15 cellular contexts compared by ENCODE assay signal in genomic region chr3:98894791-98895576, GRCh38. TPM values are rescaled to one million over a fixed set of nuclear protein-coding genes. Genes with fewer than 3 reads are reported as not detected.
DNase-seq lines count a peak whose midpoint lies in the region; ATAC-seq and TF ChIP-seq lines count a peak whose summit lies in the region.
"Had no signal": no experiment of that assay in that cellular context is flagged by ENCODE, and none has a peak within 500 bp of the region (broad histone marks: within the 10 kb centered on the region; RNA-seq: fewer than 3 reads in every experiment).

No MANE protein-coding gene starts in this region.

- no peak overlapping the region for H2BK12ac ChIP-seq in neuronal stem cell (ENCODE audit: low read length)

- H3K14ac ChIP-seq in IMR-90 (replicated peaks; ENCODE audit: low read depth, low read length) = peak overlapping the region; percentile 31
- H3K14ac ChIP-seq in neuronal stem cell (ENCODE audit: low read length) = no peak overlapping the region

- H4K91ac ChIP-seq in IMR-90 (ENCODE audit: insufficient read depth, low read depth, low read length) (no peak overlapping the region), neuronal stem cell (ENCODE audit: low read depth, low read length, poor library complexity) (no peak overlapping the region)

- H3K4me3 ChIP-seq in ACC112 (ENCODE audit: low read depth, low read length) (peak overlapping the region; percentile 99), IMR-90 (ENCODE audit: insufficient read depth, low read depth, low read length) (no peak overlapping the region), brain microvascular endothelial cell (ENCODE audit: low read depth, low read length) (peak overlapping the region; percentile 94), neuronal stem cell (ENCODE audit: low read length in 2 of 2) (no peak overlapping the region)
- H3K4me3 ChIP-seq: GM12878 had no signal

- BruUV-seq in IMR-90 (replicated peaks; lab: Mats Ljungman, UMichigan) = no TSS peak

- H2AK5ac ChIP-seq in IMR-90 (ENCODE audit: low read depth, low read length) (no peak overlapping the region), neuronal stem cell (ENCODE audit: low read depth, low read length) (no peak overlapping the region)

- no peak for TF ChIP-seq RAD21 in IMR-90 (IDR thresholded peaks at IDR 0.05; ENCODE audit: low read length)

- DNase-seq in IMR-90 (no peak), brain microvascular endothelial cell (no peak), kidney tubule cell (ENCODE audit: low spot score) (peak; percentile 43), neuronal stem cell (ENCODE audit: low spot score) (no peak), NCI-H2196 treated with DMSO at 0.1 percent for 48 hours (lab: John Stamatoyannopoulos, UW; ENCODE audit: unreplicated experiment) (no peak)
- DNase-seq in stimulated activated CD4-positive, alpha-beta T cell treated with anti-CD3 and anti-CD28 coated beads, Interleukin-15, amount 100 ng/mL, for 24 hours = no peak
- DNase-seq: DMS79, HCEC 1CT, Karpas-422, NCI-H1930, NCI-H2171 treated with DMSO at 0.1 percent for 48 hours, NCI-H510A treated with DMSO at 0.1 percent for 48 hours had no signal

- no peak for TF ChIP-seq CTCF in IMR-90 (conservative IDR thresholded peaks at IDR 0.05; ENCODE audit: low read depth, low read length)
- no peak for TF ChIP-seq CTCF in brain microvascular endothelial cell (IDR thresholded peaks at IDR 0.05; ENCODE audit: low read depth, low read length, missing control alignments)

- no peak overlapping the region for H2BK5ac ChIP-seq in IMR-90 (ENCODE audit: low read depth, low read length, poor library complexity, severe bottlenecking)
- H2BK5ac ChIP-seq in neuronal stem cell (ENCODE audit: low read length) = no peak overlapping the region

- in situ Hi-C loops in IMR-90 (cut with MboI; ENCODE audit: low sequenced_read_pairs) = loop anchor here (5.0 kb wide), 1 partner anchor 82 kb away; no protein-coding TSS in a partner anchor
- in situ Hi-C loops in brain microvascular endothelial cell (cut with HindIII; ENCODE audit: low pct_ligation_motif_present, low sequenced_read_pairs) = loop anchor here (25.0 kb wide), 1 partner anchor 92 kb away; no protein-coding TSS in a partner anchor

- dilution Hi-C loops in IMR-90 (cut with HindIII; ENCODE audit: low sequenced_read_pairs, unreplicated experiment) = no loop called here

- intact Hi-C loops in IMR-90 (cut with micrococcal nuclease) = no loop called here

- no peak overlapping the region for H3K56ac ChIP-seq in IMR-90 (ENCODE audit: extremely low read depth, insufficient read depth, low read length)

- H2AK9ac ChIP-seq in IMR-90 (replicated peaks; ENCODE audit: low read depth, low read length, poor library complexity) = no peak overlapping the region

- no peak overlapping the region; the same call in 1 of the 2 replicates for H3K23ac ChIP-seq in IMR-90 (ENCODE audit: low read depth, low read length)
- H3K23ac ChIP-seq in neuronal stem cell (ENCODE audit: low read depth, low read length, poor library complexity) = no peak overlapping the region

- H2AFZ ChIP-seq in ACC112 (ENCODE audit: low read length, unreplicated experiment) (no peak overlapping the region), IMR-90 (replicated peaks; ENCODE audit: low read length, poor library complexity) (no peak overlapping the region), neuronal stem cell (ENCODE audit: low read length) (no peak overlapping the region)

- H4K20me1 ChIP-seq in IMR-90 (ENCODE audit: insufficient read depth, low read length) = peaks cover 60% of the 10 kb centered on the region

- H3K27ac ChIP-seq in ACC112 (ENCODE audit: low read depth, low read length) (peak overlapping the region; percentile 41), IMR-90 (ENCODE audit: insufficient read depth, low read length) (no peak overlapping the region), brain microvascular endothelial cell (no peak overlapping the region), neuronal stem cell (replicated peaks; ENCODE audit: low read length) (no peak overlapping the region)

- TF ChIP-seq POLR2A in IMR-90 (IDR thresholded peaks at IDR 0.05; ENCODE audit: low read depth, low read length) = no peak

- H3K4ac ChIP-seq in IMR-90 (ENCODE audit: low read depth, low read length) (no peak overlapping the region), neuronal stem cell (ENCODE audit: low read length) (no peak overlapping the region)

- no peak for ATAC-seq in IMR-90 (ENCODE audit: low read depth)
- ATAC-seq in GM21737 (IDR thresholded peaks at IDR 0.05; ENCODE audit: unreplicated experiment) = no peak
- ATAC-seq: GM12878 had no signal

- H3K79me1 ChIP-seq in IMR-90 (ENCODE audit: low read depth in 1 of 2, low read length in 2 of 2) (peaks cover 0 to 53% of the 10 kb centered on the region in 2 experiments; a peak in 2 of 4 replicates), neuronal stem cell (ENCODE audit: low read depth, low read length) (peaks cover 6% of the 10 kb centered on the region)

- H3K18ac ChIP-seq in IMR-90 (ENCODE audit: low read depth, low read length) (no peak overlapping the region), neuronal stem cell (ENCODE audit: low read length) (no peak overlapping the region)

- H3K27me3 ChIP-seq in ACC112 (ENCODE audit: insufficient read depth, low read length) (no peaks in the 10 kb centered on the region), IMR-90 (ENCODE audit: control insufficient read depth, insufficient read depth, low read length) (no peaks in the 10 kb centered on the region), brain microvascular endothelial cell (replicated peaks) (no peaks in the 10 kb centered on the region), neuronal stem cell (ENCODE audit: control insufficient read depth in 3 of 3, insufficient read depth in 3 of 3, low read depth in 1 of 3, low read length in 3 of 3) (no peaks in the 10 kb centered on the region)

- no peak overlapping the region for H4K5ac ChIP-seq in IMR-90 (ENCODE audit: low read depth, low read length)

- 85% methylated on average over 5 of the region's 8 CpGs; no CpG with 5 or more reads in 1 of the 2 experiments for WGBS in IMR-90 (ENCODE audit: extremely low coverage in 2 of 2, insufficient read length in 1 of 2), 2 experiments
- no CpG with 5 or more reads among the region's 8 CpGs for WGBS in neuronal stem cell (ENCODE audit: extremely low coverage in 2 of 2, insufficient read length in 2 of 2, insufficient replicate concordance in 1 of 2), 2 donors

- H3K79me2 ChIP-seq in ACC112 (ENCODE audit: control insufficient read depth, insufficient read depth, low read length, unreplicated experiment) = peaks cover 100% of the 10 kb centered on the region

- no peak overlapping the region for H2BK120ac ChIP-seq in IMR-90 (ENCODE audit: low read depth, low read length)
- no peak overlapping the region for H2BK120ac ChIP-seq in neuronal stem cell (ENCODE audit: low read depth, low read length)

- CTCF ChIA-PET in IMR-90 (lab: Yijun Ruan, JAX) = no interaction called here

- no peak overlapping the region for H2BK20ac ChIP-seq in IMR-90 (ENCODE audit: low read depth, low read length)

- H2BK15ac ChIP-seq in IMR-90 (ENCODE audit: low read depth, low read length) (no peak overlapping the region), neuronal stem cell (ENCODE audit: low read length) (no peak overlapping the region)

- H3K4me2 ChIP-seq in IMR-90 (ENCODE audit: low read depth, low read length) = no peak overlapping the region
- no peak overlapping the region for H3K4me2 ChIP-seq in neuronal stem cell (ENCODE audit: insufficient read depth, low read length, poor library complexity, severe bottlenecking)

- H4K8ac ChIP-seq in IMR-90 (ENCODE audit: low read depth in 2 of 2, low read length in 2 of 2) = no peak overlapping the region
- H4K8ac ChIP-seq in neuronal stem cell (ENCODE audit: low read depth, low read length) = no peak overlapping the region

- peaks cover 33% of the 10 kb centered on the region for H3K9me1 ChIP-seq in IMR-90 (ENCODE audit: insufficient read depth, low read length)

- POLR2A ChIA-PET in IMR-90 (lab: Charles Lee; ENCODE audit: unreplicated experiment) = no interaction called here

- H3K9me3 ChIP-seq in IMR-90 (ENCODE audit: control insufficient read depth, insufficient read depth, low read length) (no peaks in the 10 kb centered on the region), neuronal stem cell (replicated peaks in 1 of 2; ENCODE audit: control insufficient read depth in 2 of 2, insufficient read depth in 1 of 2, low read depth in 1 of 2, low read length in 2 of 2) (peaks cover 0 to 12% of the 10 kb centered on the region in 2 donors)

- H3K9ac ChIP-seq in IMR-90 (ENCODE audit: low read depth, low read length) (no peak overlapping the region), neuronal stem cell (ENCODE audit: low read depth, low read length, poor library complexity) (no peak overlapping the region)

- H3K4me1 ChIP-seq in ACC112 (ENCODE audit: control insufficient read depth, insufficient read depth, low read length, unreplicated experiment) (peaks cover 73% of the 10 kb centered on the region), IMR-90 (ENCODE audit: control insufficient read depth, insufficient read depth, low read length) (peaks cover 29% of the 10 kb centered on the region), neuronal stem cell (ENCODE audit: control insufficient read depth in 2 of 2, insufficient read depth in 1 of 2, low read depth in 1 of 2, low read length in 2 of 2) (peaks cover 8 to 20% of the 10 kb centered on the region in 2 donors)

- H3K36me3 ChIP-seq in ACC112 (ENCODE audit: insufficient read depth, low read length) (peaks cover 50% of the 10 kb centered on the region), IMR-90 (ENCODE audit: control insufficient read depth, insufficient read depth, low read length) (peaks cover 4% of the 10 kb centered on the region; the same call in 1 of the 2 replicates), brain microvascular endothelial cell (replicated peaks) (peaks cover 70% of the 10 kb centered on the region), neuronal stem cell (replicated peaks in 1 of 2; ENCODE audit: control insufficient read depth in 2 of 2, insufficient read depth in 2 of 2, low read length in 2 of 2) (peaks cover 0 to 42% of the 10 kb centered on the region in 2 donors)

TF ChIP-seq in IMR-90, 13 proteins besides CTCF, POLR2A, EP300 and RAD21:
- TF ChIP-seq SMC3 (IDR thresholded peaks at IDR 0.05; ENCODE audit: low read depth, low read length) (no peak), MAFK (IDR thresholded peaks at IDR 0.05; ENCODE audit: low read depth, low read length) (no peak), MAZ (IDR thresholded peaks at IDR 0.05; ENCODE audit: borderline replicate concordance, low read depth, low read length) (no peak), BHLHE40 (IDR thresholded peaks at IDR 0.05; ENCODE audit: low read depth, low read length) (no peak)

RNA-seq across cellular contexts. Expression of gene DCBLD2, which starts 6.5 kb away (rescaled TPM):
- 196 and 275 TPM in 2 replicates for total RNA-seq in IMR-90 (2012; rRNA removed)
- polyA plus RNA-seq in IMR-90 (2012; rRNA removed) = 119 and 121 TPM in 2 replicates
- polyA plus RNA-seq in IMR-90 (2012; cell fraction: cytosol; rRNA removed) = 38.1 and 38.8 TPM in 2 replicates
- polyA plus RNA-seq in IMR-90 (2012; cell fraction: nucleus; rRNA removed; ENCODE audit: low replicate concordance) = 32.4 and 131 TPM in 2 replicates
- 73.8 TPM for polyA plus RNA-seq in neuronal stem cell (2013, experiment 1 of 2)
- polyA plus RNA-seq in neuronal stem cell (2013, experiment 2 of 2) = 78.5 TPM

Comparison
In these comparisons a context has a peak if more than half of its experiments do, and no peak if none do; other contexts are left out.
1. H3K4me3 ChIP-seq: peak in ACC112 (single experiment) and brain microvascular endothelial cell (single experiment); none in IMR-90 (single experiment) and neuronal stem cell (0 of 2).